7 cellular contexts compared by ENCODE assay signal in the genomic region with DNA sequence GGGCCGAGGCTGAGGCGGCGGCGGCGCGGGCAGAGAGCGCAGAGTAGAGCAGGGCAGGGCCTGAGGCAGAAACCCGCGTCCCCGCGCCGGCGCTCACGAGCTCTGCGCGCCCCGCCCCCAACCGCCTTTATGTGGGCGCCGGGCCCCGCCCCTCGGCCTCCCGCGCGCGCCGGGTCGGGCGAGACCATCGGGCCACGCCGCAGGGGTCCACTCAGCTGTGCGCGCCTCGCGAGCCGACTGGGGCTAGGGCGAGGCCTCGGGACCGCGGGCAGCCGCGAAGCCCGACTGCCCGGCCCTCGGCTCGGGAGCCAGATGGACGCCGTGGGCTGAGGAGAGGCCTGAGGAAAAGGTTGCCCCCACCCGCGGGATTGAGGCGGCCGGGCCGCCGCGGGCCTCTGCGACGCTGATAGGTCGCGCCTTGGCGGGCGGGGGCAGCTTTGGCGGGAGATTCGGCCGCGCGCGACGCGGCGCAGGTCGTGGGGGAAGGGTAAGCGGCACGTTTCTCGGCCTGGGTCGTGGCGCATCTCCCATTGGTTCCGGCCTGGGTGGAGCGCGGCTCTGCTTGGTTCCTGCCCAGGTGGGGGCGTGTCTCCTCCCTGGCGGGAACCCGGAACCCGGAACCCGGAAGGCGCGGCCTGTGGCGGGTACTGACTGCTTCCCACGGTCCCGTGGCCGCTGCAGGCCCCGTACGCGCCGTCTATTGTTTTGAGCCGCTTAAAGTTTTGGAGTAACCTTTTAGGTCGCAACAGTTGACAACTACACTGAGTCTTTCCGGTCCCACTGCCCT.
DNase-seq lines count a peak whose midpoint lies in the region; ATAC-seq and TF ChIP-seq lines count a peak whose summit lies in the region.

A gene (minus strand): TSS at position 104 of the 787 bp plus-strand sequence. CDS start 131 bp downstream, outside the sequence.

- in situ Hi-C loops in astrocyte of the cerebellum (cut with HindIII; ENCODE audit: low sequenced_read_pairs), result no loop called here

- TF ChIP-seq CTCF in astrocyte of the cerebellum (IDR thresholded peaks at IDR 0.05; ENCODE audit: low read depth, low read length, missing control alignments) (no peak), retinal pigment epithelial cell (conservative IDR thresholded peaks at IDR 0.05; ENCODE audit: low read depth, low read length) (no peak)

- DNase-seq in NCI-H2081 (lab: John Stamatoyannopoulos, UW) (peak; percentile 97), T-helper 9 cell (peak; percentile 97), astrocyte of the cerebellum (ENCODE audit: low read depth) (peak; percentile 58), hepatic stellate cell (ENCODE audit: low spot score) (peak; percentile 95), retinal pigment epithelial cell (ENCODE audit: low read depth) (peak; percentile 74)

- peak within 1 kb of the TSS; percentile 72 for H3K4me3 ChIP-seq in astrocyte of the cerebellum (ENCODE audit: low read depth, low read length)
- peak within 1 kb of the TSS; percentile 89 for H3K4me3 ChIP-seq in retinal pigment epithelial cell (ENCODE audit: low read length)

- ATAC-seq in GM18517 (IDR thresholded peaks at IDR 0.05; ENCODE audit: unreplicated experiment) (peak; percentile 68), HG03039 (IDR thresholded peaks at IDR 0.05; ENCODE audit: unreplicated experiment) (peak; percentile 67)

Comparison
In these comparisons a context has a peak if more than half of its experiments do, and no peak if none do; other contexts are left out.
1. Peak in every context shown above with its lines: DNase-seq, ATAC-seq and H3K4me3 ChIP-seq.